In genomic region chr1:54781023-54781723, GRCh38 we compare ENCODE assay signal across 1 cellular context.
TF ChIP-seq lines count a peak whose summit lies in the region.

No MANE protein-coding gene starts in this region.

TF ChIP-seq in WTC11, 78 proteins besides CTCF, POLR2A, EP300 and RAD21 (continued from another document and continues in another):
- peak; percentile 63; the same call in 1 of the 2 replicates for TF ChIP-seq ZNF317 (CRISPR knock-in tag; IDR thresholded peaks at IDR 0.05; ENCODE audit: borderline replicate concordance, low read depth)
- TF ChIP-seq TEAD1 (CRISPR knock-in tag; IDR thresholded peaks at IDR 0.05), result peak; percentile 85; the same call in 1 of the 2 replicates
- peak; percentile 94 for TF ChIP-seq RELA (CRISPR knock-in tag; IDR thresholded peaks at IDR 0.05; ENCODE audit: borderline replicate concordance)
- no peak for TF ChIP-seq JAZF1 (CRISPR knock-in tag; IDR thresholded peaks at IDR 0.05)
- TF ChIP-seq TEAD4 (CRISPR knock-in tag; IDR thresholded peaks at IDR 0.05), result peak; percentile 74; the same call in 1 of the 2 replicates
- TF ChIP-seq ZSCAN18 (CRISPR knock-in tag; IDR thresholded peaks at IDR 0.05), result no peak
- peak; percentile 95 for TF ChIP-seq FOXK1 (CRISPR knock-in tag; IDR thresholded peaks at IDR 0.05)
- TF ChIP-seq ATF6 (CRISPR knock-in tag; IDR thresholded peaks at IDR 0.05), result no peak
- TF ChIP-seq PRDM15 (CRISPR knock-in tag; IDR thresholded peaks at IDR 0.05), result peak; percentile 65
- peak; percentile 94 for TF ChIP-seq E2F1 (CRISPR knock-in tag; IDR thresholded peaks at IDR 0.05)
- TF ChIP-seq FOXP4 (CRISPR knock-in tag; IDR thresholded peaks at IDR 0.05), result peak; percentile 89; the same call in 1 of the 2 replicates
- peak; percentile 97 for TF ChIP-seq JUN (CRISPR knock-in tag; IDR thresholded peaks at IDR 0.05)
- 0 out of 2 replicates have a peak, but pooled peaks have one; percentile 61 for TF ChIP-seq ZNF263 (CRISPR knock-in tag; IDR thresholded peaks at IDR 0.05; ENCODE audit: low read depth)
- peak; percentile 49; the same call in 1 of the 2 replicates for TF ChIP-seq ZNF423 (CRISPR knock-in tag; IDR thresholded peaks at IDR 0.05)
- TF ChIP-seq EMX1 (CRISPR knock-in tag; IDR thresholded peaks at IDR 0.05), result no peak
- TF ChIP-seq PREB (CRISPR knock-in tag; IDR thresholded peaks at IDR 0.05; ENCODE audit: borderline replicate concordance), result peak; percentile 72; the same call in 1 of the 2 replicates
- TF ChIP-seq ZNF232 (CRISPR knock-in tag; IDR thresholded peaks at IDR 0.05), result peak; percentile 97
- peak; percentile 99 for TF ChIP-seq FOXP1 (CRISPR knock-in tag; IDR thresholded peaks at IDR 0.05; ENCODE audit: borderline replicate concordance)
- no peak for TF ChIP-seq ERG (CRISPR knock-in tag; IDR thresholded peaks at IDR 0.05)
- peak; percentile 90; the same call in 1 of the 2 replicates for TF ChIP-seq AFF4 (CRISPR knock-in tag; IDR thresholded peaks at IDR 0.05; ENCODE audit: borderline replicate concordance)
- TF ChIP-seq ATF3 (CRISPR knock-in tag; conservative IDR thresholded peaks at IDR 0.05), result peak; percentile 94
- TF ChIP-seq ZBTB21 (CRISPR knock-in tag; IDR thresholded peaks at IDR 0.05; ENCODE audit: borderline replicate concordance), result peak; percentile 92
- peak; percentile 97 for TF ChIP-seq TP53 (CRISPR knock-in tag; IDR thresholded peaks at IDR 0.05)
- TF ChIP-seq ATF2 (CRISPR knock-in tag; IDR thresholded peaks at IDR 0.05; ENCODE audit: borderline replicate concordance, low read depth), result peak; percentile 90; the same call in 1 of the 2 replicates
- TF ChIP-seq ESRRA (CRISPR knock-in tag; IDR thresholded peaks at IDR 0.05; ENCODE audit: borderline replicate concordance), result peak; percentile 95
- TF ChIP-seq OVOL2 (CRISPR knock-in tag; IDR thresholded peaks at IDR 0.05; ENCODE audit: borderline replicate concordance), result no peak
- TF ChIP-seq USF2 (CRISPR knock-in tag; IDR thresholded peaks at IDR 0.05), result 0 out of 2 replicates have a peak, but pooled peaks have one; percentile 36
- TF ChIP-seq ZBTB43 (CRISPR knock-in tag; IDR thresholded peaks at IDR 0.05), result peak; percentile 98
- TF ChIP-seq PRRX2 (CRISPR knock-in tag; IDR thresholded peaks at IDR 0.05), result no peak
- peak; percentile 57; the same call in 1 of the 2 replicates for TF ChIP-seq CBFB (CRISPR knock-in tag; IDR thresholded peaks at IDR 0.05; ENCODE audit: low read depth)
- TF ChIP-seq ZNF219 (CRISPR knock-in tag; IDR thresholded peaks at IDR 0.05; ENCODE audit: borderline replicate concordance), result peak; percentile 93
- TF ChIP-seq FOXJ3 (CRISPR knock-in tag; IDR thresholded peaks at IDR 0.05; ENCODE audit: borderline replicate concordance), result no peak
